28 cellular contexts compared by ENCODE assay signal in genomic region chr7:37452346-37452745, GRCh38.
"Had no signal": no experiment of that assay in that cellular context is flagged by ENCODE, and none has a peak within 500 bp of the region (broad histone marks: within the 10 kb centered on the region; RNA-seq: fewer than 3 reads in every experiment).

No MANE protein-coding gene starts in this region.

- H3K27me3 ChIP-seq: cardiac muscle cell had no signal

- ATAC-seq: activated CD8-positive, alpha-beta memory T cell treated with anti-CD3 and anti-CD28 coated beads, Interleukin-2, amount 10 ng/mL, durations not matched to agents 7 days and 5 days; Panc1; Right ventricle myocardium inferior had no signal

- H3K9ac ChIP-seq: SK-N-SH had no signal

- H3K4me3 Mint-ChIP-seq: activated B cell treated with CpG ODN at 0.5 μM for 24 hours; activated CD4-positive, alpha-beta T cell treated with anti-CD3 and anti-CD28 coated beads, Interleukin-2, amount 10 ng/mL, durations not matched to agents 24 days and 14 days; activated CD8-positive, alpha-beta memory T cell treated with anti-CD3 and anti-CD28 coated beads, Interleukin-2, amount 10 ng/mL, durations not matched to agents 7 days and 5 days; activated naive CD8-positive, alpha-beta T cell; activated T-cell treated with anti-CD3 and anti-CD28 coated beads, Interleukin-2, amount 50 U/mL, for 24 hours; activated T-helper 1 cell treated with anti-CD3 and anti-CD28 coated beads, Interleukin-12 subunit alpha, Interleukin-12 subunit beta, Interleukin-2, Interleukin-4 antibody, amounts not matched to agents 30 ng/mL and 10 ng/mL and 1 ng/mL, durations not matched to agents 14 hours and 24 hours and 36 hours had no signal

- H3K4me2 ChIP-seq: SK-N-SH had no signal

- H3K9me3 Mint-ChIP-seq: activated B cell treated with CpG ODN at 0.5 μM for 24 hours; activated T-cell treated with anti-CD3 and anti-CD28 coated beads, Interleukin-2, amount 50 U/mL, for 24 hours; activated T-helper 1 cell treated with anti-CD3 and anti-CD28 coated beads, Interleukin-12 subunit alpha, Interleukin-12 subunit beta, Interleukin-2, Interleukin-4 antibody, amounts not matched to agents 30 ng/mL and 10 ng/mL and 1 ng/mL, durations not matched to agents 14 hours and 24 hours and 36 hours had no signal

- H3K27ac ChIP-seq: brain microvascular endothelial cell, cardiac muscle cell had no signal

- H3K36me3 Mint-ChIP-seq: activated naive CD8-positive, alpha-beta T cell had no signal

- H3K27ac Mint-ChIP-seq: activated B cell treated with CpG ODN at 0.5 μM for 24 hours; activated CD4-positive, alpha-beta T cell treated with anti-CD3 and anti-CD28 coated beads, Interleukin-2, amount 10 ng/mL, durations not matched to agents 24 days and 14 days; activated CD8-positive, alpha-beta memory T cell treated with anti-CD3 and anti-CD28 coated beads, Interleukin-2, amount 10 ng/mL, durations not matched to agents 7 days and 5 days; activated naive CD8-positive, alpha-beta T cell; activated T-cell treated with anti-CD3 and anti-CD28 coated beads, Interleukin-2, amount 50 U/mL, for 24 hours; activated T-helper 1 cell treated with anti-CD3 and anti-CD28 coated beads, Interleukin-12 subunit alpha, Interleukin-12 subunit beta, Interleukin-2, Interleukin-4 antibody, amounts not matched to agents 30 ng/mL and 10 ng/mL and 1 ng/mL, durations not matched to agents 14 hours and 24 hours and 36 hours had no signal

- H3K27me3 Mint-ChIP-seq: activated B cell treated with CpG ODN at 0.5 μM for 24 hours; activated naive CD8-positive, alpha-beta T cell; activated T-cell treated with anti-CD3 and anti-CD28 coated beads, Interleukin-2, amount 50 U/mL, for 24 hours had no signal

- H3K36me3 ChIP-seq: brain microvascular endothelial cell, cardiac muscle cell had no signal

- H3K4me3 ChIP-seq: cardiac muscle cell had no signal

- DNase-seq: activated B cell treated with CpG ODN at 0.5 μM for 24 hours; activated CD4-positive, alpha-beta T cell treated with anti-CD3 and anti-CD28 coated beads for 1 hour; activated CD4-positive, alpha-beta T cell treated with anti-CD3 and anti-CD28 coated beads, Interleukin-2, amount 10 ng/mL, durations not matched to agents 24 days and 14 days; activated CD4-positive, alpha-beta T cell treated with anti-CD3 and anti-CD28 coated beads, Interleukin-2, amount 50 U/mL, for 48 hours; activated CD8-positive, alpha-beta memory T cell treated with anti-CD3 and anti-CD28 coated beads, Interleukin-2, amount 10 ng/mL, durations not matched to agents 7 days and 5 days; activated effector memory CD4-positive, alpha-beta T cell treated with Interleukin-2 at 50 U/mL for 16 hours; activated naive CD4-positive, alpha-beta T cell; activated T-cell treated with anti-CD3 and anti-CD28 coated beads, Interleukin-2, amount 50 U/mL, for 24 hours; amygdala; brain microvascular endothelial cell; Kasumi-1; KBM-7; NCI-H1048; NCI-H146; NCI-H187 treated with DMSO at 0.1 percent for 48 hours; NCI-H2081 treated with DMSO at 0.1 percent for 48 hours; NCI-H446; NCI-H748 treated with DMSO at 0.1 percent for 48 hours; NK-92 treated with Interleukin-12 subunit alpha and Interleukin-12 subunit beta, amount 100 ng/mL, for 24 hours; OCI-M1; RPMI8226; SK-N-SH; T-helper 1 cell had no signal

- H3K9me3 ChIP-seq: SK-N-SH had no signal
